13 cellular contexts compared by ENCODE assay signal in genomic region chr17:79791354-79792123, GRCh38. TPM values are rescaled to one million over a fixed set of nuclear protein-coding genes. Genes with fewer than 3 reads are reported as not detected.
DNase-seq lines count a peak whose midpoint lies in the region; ATAC-seq, FAIRE-seq and TF ChIP-seq lines count a peak whose summit lies in the region.
"Had no signal": no experiment of that assay in that cellular context is flagged by ENCODE, and none has a peak within 500 bp of the region (broad histone marks: within the 10 kb centered on the region; RNA-seq: fewer than 3 reads in every experiment).

No MANE protein-coding gene starts in this region.

- H3K27ac ChIP-seq in keratinocyte (ENCODE audit: control insufficient read depth, insufficient read depth, low read length), result no peak overlapping the region
- H3K27ac ChIP-seq in small intestine (ENCODE audit: low read depth in 1 of 2, low read length in 1 of 2), result no peak overlapping the region
- H3K27ac ChIP-seq: body of pancreas had no signal

- peaks cover 6 to 8% of the 10 kb centered on the region in 2 experiments for H3K36me3 ChIP-seq in keratinocyte (ENCODE audit: control insufficient read depth in 2 of 2, extremely low read depth in 1 of 2, insufficient read depth in 2 of 2, low read length in 2 of 2)
- H3K36me3 ChIP-seq in small intestine (ENCODE audit: control insufficient read depth in 2 of 2, insufficient read depth in 2 of 2, low read length in 2 of 2), result no peaks in the 10 kb centered on the region

- H3K4me1 Mint-ChIP-seq in activated naive CD8-positive, alpha-beta T cell treated with anti-CD3 and anti-CD28 coated beads, Interleukin-2, amount 10 ng/mL, durations not matched to agents 7 days and 5 days, result peaks cover 11% of the 10 kb centered on the region
- peaks cover 15% of the 10 kb centered on the region for H3K4me1 Mint-ChIP-seq in activated naive CD8-positive, alpha-beta T cell treated with anti-CD3 and anti-CD28 coated beads for 36 hours
- peaks cover 34% of the 10 kb centered on the region for H3K4me1 Mint-ChIP-seq in type B pancreatic cell (ENCODE audit: unreplicated experiment)

- POLR2A ChIA-PET in activated naive CD8-positive, alpha-beta T cell treated with anti-CD3 and anti-CD28 coated beads, Interleukin-2, amount 10 ng/mL, durations not matched to agents 7 days and 5 days (lab: Charles Lee), result no interaction called here

- H3K79me2 ChIP-seq in keratinocyte (ENCODE audit: control insufficient read depth, insufficient read depth, low read length), result no peaks in the 10 kb centered on the region

- no peaks in the 10 kb centered on the region for H3K9me3 Mint-ChIP-seq in activated naive CD8-positive, alpha-beta T cell treated with anti-CD3 and anti-CD28 coated beads, Interleukin-2, amount 10 ng/mL, durations not matched to agents 7 days and 5 days
- H3K9me3 Mint-ChIP-seq in activated naive CD8-positive, alpha-beta T cell treated with anti-CD3 and anti-CD28 coated beads for 36 hours, result no peaks in the 10 kb centered on the region
- no peaks in the 10 kb centered on the region for H3K9me3 Mint-ChIP-seq in type B pancreatic cell

- H3K9ac ChIP-seq in keratinocyte (ENCODE audit: control insufficient read depth, extremely low read depth, insufficient read depth, low read length), result no peak overlapping the region

- 2 to 4% (median 3%) methylated on average over 55 of the region's 55 CpGs for WGBS in small intestine, 3 donors

- H3K36me3 Mint-ChIP-seq in activated naive CD8-positive, alpha-beta T cell treated with anti-CD3 and anti-CD28 coated beads, Interleukin-2, amount 10 ng/mL, durations not matched to agents 7 days and 5 days, result peaks cover 3% of the 10 kb centered on the region
- no peaks in the 10 kb centered on the region for H3K36me3 Mint-ChIP-seq in activated naive CD8-positive, alpha-beta T cell treated with anti-CD3 and anti-CD28 coated beads for 36 hours
- peaks cover 6% of the 10 kb centered on the region for H3K36me3 Mint-ChIP-seq in type B pancreatic cell

- peaks cover 46% of the 10 kb centered on the region for H3K27me3 Mint-ChIP-seq in activated naive CD8-positive, alpha-beta T cell treated with anti-CD3 and anti-CD28 coated beads, Interleukin-2, amount 10 ng/mL, durations not matched to agents 7 days and 5 days
- H3K27me3 Mint-ChIP-seq in activated naive CD8-positive, alpha-beta T cell treated with anti-CD3 and anti-CD28 coated beads for 36 hours, result peaks cover 63% of the 10 kb centered on the region
- H3K27me3 Mint-ChIP-seq in type B pancreatic cell, result peaks cover 61% of the 10 kb centered on the region

- H3K9me1 ChIP-seq in keratinocyte (ENCODE audit: control insufficient read depth, extremely low read depth, insufficient read depth, low read length), result no peaks in the 10 kb centered on the region

- H3K4me3 Mint-ChIP-seq in activated naive CD8-positive, alpha-beta T cell treated with anti-CD3 and anti-CD28 coated beads, Interleukin-2, amount 10 ng/mL, durations not matched to agents 7 days and 5 days, result no peak overlapping the region
- no peak overlapping the region for H3K4me3 Mint-ChIP-seq in activated naive CD8-positive, alpha-beta T cell treated with anti-CD3 and anti-CD28 coated beads for 36 hours
- H3K4me3 Mint-ChIP-seq in type B pancreatic cell, result peak overlapping the region; percentile 82

- no peaks in the 10 kb centered on the region for H4K20me1 ChIP-seq in keratinocyte (ENCODE audit: control insufficient read depth, extremely low read depth, insufficient read depth, low read length)

- no peak overlapping the region for H2AFZ ChIP-seq in keratinocyte (ENCODE audit: control insufficient read depth, low read length)

- H3K4me1 ChIP-seq in keratinocyte (ENCODE audit: control insufficient read depth, extremely low read depth, insufficient read depth, low read length) (peaks cover 20% of the 10 kb centered on the region), small intestine (ENCODE audit: control insufficient read depth in 2 of 2, insufficient read depth in 1 of 2, low read depth in 1 of 2, low read length in 1 of 2) (peaks cover 2 to 5% of the 10 kb centered on the region in 2 donors)

- dilution Hi-C loops in keratinocyte (cut with MboI; ENCODE audit: extremely low pct_ligation_motif_present, low sequenced_read_pairs), result no loop called here

- peak overlapping the region; percentile 37 for H3K4me2 ChIP-seq in keratinocyte (ENCODE audit: control insufficient read depth, extremely low read depth, insufficient read depth, low read depth, low read length)

- peak; percentile 46 for DNase-seq in activated naive CD8-positive, alpha-beta T cell treated with anti-CD3 and anti-CD28 coated beads, Interleukin-2, amount 10 ng/mL, durations not matched to agents 7 days and 5 days
- DNase-seq in activated naive CD8-positive, alpha-beta T cell treated with anti-CD3 and anti-CD28 coated beads for 36 hours, result no peak
- DNase-seq in SK-N-DZ (ENCODE audit: low spot score) (peak; percentile 61), keratinocyte (ENCODE audit: low read depth, low spot score) (no peak), type B pancreatic cell (ENCODE audit: extremely low spot score, unreplicated experiment) (peak; percentile 71), small intestine (no peak), UCSD-AML1 (lab: John Stamatoyannopoulos, UW; ENCODE audit: unreplicated experiment) (no peak)
- DNase-seq: activated CD4-positive, alpha-beta T cell treated with anti-CD3 and anti-CD28 coated beads, Interleukin-2, amount 50 U/mL, for 48 hours; body of pancreas; effector CD8-positive, alpha-beta T cell; NCI-H187 treated with DMSO at 0.1 percent for 48 hours; NCI-H774 had no signal

- FAIRE-seq in keratinocyte (lab: Jason Lieb, UNC) (no peak), small intestine (lab: Jason Lieb, UNC) (no peak)

- H3K4me3 ChIP-seq in keratinocyte (ENCODE audit: control insufficient read depth in 2 of 3, extremely low read depth in 1 of 3, insufficient read depth in 2 of 3, low read depth in 1 of 3, low read length in 3 of 3) (no peak overlapping the region), small intestine (ENCODE audit: low read depth in 1 of 2, low read length in 2 of 2) (no peak overlapping the region)
- H3K4me3 ChIP-seq: body of pancreas had no signal

- H3K27me3 ChIP-seq in keratinocyte (ENCODE audit: control insufficient read depth, extremely low read depth, insufficient read depth, low read length), result peaks cover 61% of the 10 kb centered on the region
- peaks cover 23 to 40% of the 10 kb centered on the region in 2 donors for H3K27me3 ChIP-seq in small intestine (ENCODE audit: control insufficient read depth in 2 of 2, insufficient read depth in 2 of 2, low read length in 2 of 2)

- ATAC-seq in activated naive CD8-positive, alpha-beta T cell treated with anti-CD3 and anti-CD28 coated beads, Interleukin-2, amount 10 ng/mL, durations not matched to agents 7 days and 5 days (ENCODE audit: low read depth), result no peak
- no peak for ATAC-seq in GM21825 (IDR thresholded peaks at IDR 0.05; ENCODE audit: unreplicated experiment)
- ATAC-seq: body of pancreas had no signal

- no peaks in the 10 kb centered on the region for H3K9me3 ChIP-seq in keratinocyte (ENCODE audit: control insufficient read depth, low read depth, low read length)
- no peaks in the 10 kb centered on the region for H3K9me3 ChIP-seq in small intestine (ENCODE audit: control insufficient read depth, low read depth)
- H3K9me3 ChIP-seq: body of pancreas had no signal

- no peak overlapping the region for H3K27ac Mint-ChIP-seq in activated naive CD8-positive, alpha-beta T cell treated with anti-CD3 and anti-CD28 coated beads, Interleukin-2, amount 10 ng/mL, durations not matched to agents 7 days and 5 days
- no peak overlapping the region for H3K27ac Mint-ChIP-seq in activated naive CD8-positive, alpha-beta T cell treated with anti-CD3 and anti-CD28 coated beads for 36 hours
- H3K27ac Mint-ChIP-seq in type B pancreatic cell, result peak overlapping the region; percentile 41

- TF ChIP-seq CTCF in keratinocyte (optimal IDR thresholded peaks at IDR 0.05 in 1 of 3, IDR thresholded peaks at IDR 0.05 in 1 of 3, conservative IDR thresholded peaks at IDR 0.05 in 1 of 3; ENCODE audit: extremely low read depth in 1 of 3, insufficient read depth in 2 of 3, low read length in 3 of 3) (no peak), type B pancreatic cell (conservative IDR thresholded peaks at IDR 0.05) (no peak)

RNA-seq across cellular contexts. Expression of gene CBX8, which starts 5.3 kb away (rescaled TPM):
- total RNA-seq in activated naive CD8-positive, alpha-beta T cell treated with anti-CD3 and anti-CD28 coated beads, Interleukin-2, amount 10 ng/mL, durations not matched to agents 7 days and 5 days, result 1 to 10 TPM; 4.9 to 5.5 TPM
- 1 to 10 TPM; 3.5 to 4.1 TPM for total RNA-seq in activated naive CD8-positive, alpha-beta T cell treated with anti-CD3 and anti-CD28 coated beads for 36 hours
- 16.5 and 24.6 TPM in 2 replicates for polyA plus RNA-seq in SK-N-DZ (2014; cell fraction: cytosol; rRNA removed)
- 43.5 and 47.0 TPM in 2 replicates for polyA plus RNA-seq in SK-N-DZ (2014; cell fraction: nucleus; rRNA removed)
- polyA plus RNA-seq in keratinocyte, result 0.22 to 0.49 TPM (median 0.24 TPM) in 3 replicates
- polyA plus RNA-seq in keratinocyte (2011; ENCODE audit: low read depth), result 0.31 TPM
- polyA plus RNA-seq in keratinocyte (2011; cell fraction: cytosol; rRNA removed), result 0.29 and 0.86 TPM in 2 replicates
- 0.67 and 1.5 TPM in 2 replicates for polyA plus RNA-seq in keratinocyte (2011; cell fraction: nucleus; rRNA removed)
- 2.2 and 2.8 TPM in 2 replicates for polyA plus RNA-seq in keratinocyte (2012; ENCODE audit: low replicate concordance)
- 0.13 to 0.38 TPM (median 0.36 TPM) in 3 replicates for polyA minus RNA-seq in keratinocyte
- polyA minus RNA-seq in keratinocyte (2011; cell fraction: cytosol; rRNA and poly(A)+ RNA removed), result not detected
- 0.53 and 1.9 TPM in 2 replicates for polyA minus RNA-seq in keratinocyte (2011; cell fraction: nucleus; rRNA and poly(A)+ RNA removed)
- total RNA-seq in type B pancreatic cell (ENCODE audit: low replicate concordance), result 13.3 and 16.0 TPM in 2 replicates
- 1 to 10 TPM; 2.7 to 6.1 (median 4.5) TPM for polyA plus RNA-seq in small intestine

RNA-seq across cellular contexts. Expression of gene CBX2, which starts 13.6 kb away (rescaled TPM):
- 1 to 10 TPM; 9.2 to 9.6 TPM for total RNA-seq in activated naive CD8-positive, alpha-beta T cell treated with anti-CD3 and anti-CD28 coated beads, Interleukin-2, amount 10 ng/mL, durations not matched to agents 7 days and 5 days
- total RNA-seq in activated naive CD8-positive, alpha-beta T cell treated with anti-CD3 and anti-CD28 coated beads for 36 hours, result 1 to 10 TPM; 5.2 to 5.4 TPM
- 108 and 109 TPM in 2 replicates for polyA plus RNA-seq in SK-N-DZ (2014; cell fraction: cytosol; rRNA removed)
- polyA plus RNA-seq in SK-N-DZ (2014; cell fraction: nucleus; rRNA removed), result 144 and 174 TPM in 2 replicates
- polyA plus RNA-seq in keratinocyte (1.7 to 2.3 TPM (median 1.8 TPM) in 3 replicates), small intestine (1 to 10 TPM in 2 of 3 donors, under 1 TPM in 1; 0.22 to 2.3 (median 1.9) TPM)
- polyA plus RNA-seq in keratinocyte (2011; ENCODE audit: low read depth), result 0.32 TPM
- 1.1 and 1.8 TPM in 2 replicates for polyA plus RNA-seq in keratinocyte (2011; cell fraction: cytosol; rRNA removed)
- 3.6 and 4.7 TPM in 2 replicates for polyA plus RNA-seq in keratinocyte (2011; cell fraction: nucleus; rRNA removed)
- polyA plus RNA-seq in keratinocyte (2012; ENCODE audit: low replicate concordance), result 0.93 and 2.2 TPM in 2 replicates
- 2.2 to 3.3 TPM (median 2.4 TPM) in 3 replicates for polyA minus RNA-seq in keratinocyte
- 2.3 TPM for polyA minus RNA-seq in keratinocyte (2011; cell fraction: cytosol; rRNA and poly(A)+ RNA removed)
- 2.2 and 3.3 TPM in 2 replicates for polyA minus RNA-seq in keratinocyte (2011; cell fraction: nucleus; rRNA and poly(A)+ RNA removed)
- total RNA-seq in type B pancreatic cell (ENCODE audit: low replicate concordance), result 21.6 and 72.0 TPM in 2 replicates

RNA-seq across cellular contexts. Expression of gene CBX4, which starts 47.7 kb away (rescaled TPM):
- 10 to 100 TPM; 53.8 to 54.4 TPM for total RNA-seq in activated naive CD8-positive, alpha-beta T cell treated with anti-CD3 and anti-CD28 coated beads, Interleukin-2, amount 10 ng/mL, durations not matched to agents 7 days and 5 days
- total RNA-seq in activated naive CD8-positive, alpha-beta T cell treated with anti-CD3 and anti-CD28 coated beads for 36 hours, result 10 to 100 TPM; 18.2 to 18.6 TPM
- 9.9 and 14.1 TPM in 2 replicates for polyA plus RNA-seq in SK-N-DZ (2014; cell fraction: cytosol; rRNA removed)
- 25.6 and 26.8 TPM in 2 replicates for polyA plus RNA-seq in SK-N-DZ (2014; cell fraction: nucleus; rRNA removed)
- 5.4 to 11.0 TPM (median 7.0 TPM) in 3 replicates for polyA plus RNA-seq in keratinocyte
- 26.5 TPM for polyA plus RNA-seq in keratinocyte (2011; ENCODE audit: low read depth)
- 3.5 and 6.7 TPM in 2 replicates for polyA plus RNA-seq in keratinocyte (2011; cell fraction: cytosol; rRNA removed)
- polyA plus RNA-seq in keratinocyte (2011; cell fraction: nucleus; rRNA removed), result 9.5 and 9.7 TPM in 2 replicates
- 8.2 and 21.9 TPM in 2 replicates for polyA plus RNA-seq in keratinocyte (2012; ENCODE audit: low replicate concordance)
- polyA minus RNA-seq in keratinocyte, result 1.8 to 6.5 TPM (median 2.7 TPM) in 3 replicates
- 17.5 TPM for polyA minus RNA-seq in keratinocyte (2011; cell fraction: cytosol; rRNA and poly(A)+ RNA removed)
- 12.8 and 12.9 TPM in 2 replicates for polyA minus RNA-seq in keratinocyte (2011; cell fraction: nucleus; rRNA and poly(A)+ RNA removed)
- 39.6 and 76.2 TPM in 2 replicates for total RNA-seq in type B pancreatic cell (ENCODE audit: low replicate concordance)
- polyA plus RNA-seq in small intestine, result 10 to 100 TPM in 1 of 3 donors, 1 to 10 TPM in 2; 5.4 to 15.2 (median 6.3) TPM

Comparison
In these comparisons a context has a peak if more than half of its experiments do, and no peak if none do; other contexts are left out.
1. DNase-seq: peak in activated naive CD8-positive, alpha-beta T cell treated with anti-CD3 and anti-CD28 coated beads, Interleukin-2, amount 10 ng/mL, durations not matched to agents 7 days and 5 days (single experiment), SK-N-DZ (single experiment) and type B pancreatic cell (single experiment); none in activated naive CD8-positive, alpha-beta T cell treated with anti-CD3 and anti-CD28 coated beads for 36 hours (single experiment), keratinocyte (single experiment), small intestine (single experiment) and UCSD-AML1 (single experiment).